ENCODE assay signal across 8 cellular contexts in the genomic region with DNA sequence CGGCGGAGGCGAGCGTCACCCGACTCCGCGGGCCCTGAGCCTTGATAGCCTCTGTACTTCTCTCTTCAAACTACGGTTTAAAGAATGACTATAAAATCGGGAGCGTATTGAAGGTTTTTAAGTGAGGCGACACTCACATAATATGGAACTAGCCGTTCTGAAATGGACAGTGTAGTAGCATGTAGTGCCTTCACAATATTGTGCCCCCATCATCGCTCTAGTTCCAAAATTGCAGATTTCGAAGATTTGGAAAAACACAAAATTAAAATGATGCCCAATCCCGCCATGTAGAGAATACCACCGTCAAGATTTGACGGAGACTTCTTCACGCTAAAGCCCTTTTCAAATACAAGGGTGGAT. TPM values are rescaled to one million over a fixed set of nuclear protein-coding genes. Genes with fewer than 3 reads are reported as not detected.
A peak's percentile ranks its signal among the peaks of the same experiment; 100 is the strongest.
DNase-seq lines count a peak whose midpoint lies in the region; ATAC-seq, FAIRE-seq and TF ChIP-seq lines count a peak whose summit lies in the region.

No MANE protein-coding gene starts in this region.

- intact Hi-C loops in PC-9 (cut with micrococcal nuclease; ENCODE audit: unreplicated experiment): no loop called here

- H3K4me1 ChIP-seq in PC-9 (replicated peaks; ENCODE audit: insufficient read depth): peaks cover 16% of the 10 kb centered on the region

- BruUV-seq in PC-9 (replicated peaks; lab: Mats Ljungman, UMichigan): no TSS peak

- H3K9me2 ChIP-seq in PC-9 (ENCODE audit: insufficient read depth): no peaks in the 10 kb centered on the region

- CTCF ChIA-PET in PC-9 (lab: Charles Lee): no interaction called here

- H3K4me2 ChIP-seq in PC-9: peak overlapping the region; percentile 86

- peak overlapping the region; percentile 97 for H3K27ac Mint-ChIP-seq in progenitor cell of endocrine pancreas

- peak overlapping the region; percentile 98 for H3K4me3 Mint-ChIP-seq in progenitor cell of endocrine pancreas (ENCODE audit: low read depth)

- H3K4me3 ChIP-seq in GM12865 (ENCODE audit: low read depth, low read length): peak overlapping the region; percentile 30
- H3K4me3 ChIP-seq in PC-9: peak overlapping the region; percentile 95; the same call in 1 of the 2 replicates
- peak overlapping the region; percentile 97 for H3K4me3 ChIP-seq in epithelial cell of proximal tubule (ENCODE audit: low read depth, low read length)

- peaks cover 10% of the 10 kb centered on the region for H3K27me3 ChIP-seq in PC-9 (ENCODE audit: insufficient read depth, low read depth)

- no peak for DNase-seq in GM12865 (ENCODE audit: low read depth)
- DNase-seq in PC-9: no peak
- no peak for DNase-seq in epithelial cell of proximal tubule (ENCODE audit: low read depth)
- no peak for DNase-seq in progenitor cell of endocrine pancreas (ENCODE audit: low spot score, unreplicated experiment)
- no peak for DNase-seq in AG20443 (ENCODE audit: low spot score)
- no peak for DNase-seq in SW480 (ENCODE audit: low spot score)
- no peak for DNase-seq in GM19239 (ENCODE audit: insufficient read length, low spot score)

- POLR2A ChIA-PET in PC-9 (lab: Charles Lee; ENCODE audit: unreplicated experiment): interaction anchor here (0.6 kb wide), 2 partner anchors 958 to 1666 kb away, joined by 3 to 6 read pairs; no protein-coding TSS in a partner anchor

- TF ChIP-seq CTCF in GM12865 (IDR thresholded peaks at IDR 0.05; ENCODE audit: insufficient read depth, low read depth, low read length, missing control alignments): no peak
- TF ChIP-seq CTCF in PC-9 (conservative IDR thresholded peaks at IDR 0.05): no peak
- TF ChIP-seq CTCF in epithelial cell of proximal tubule (conservative IDR thresholded peaks at IDR 0.05; ENCODE audit: low read depth, low read length): no peak
- no peak for TF ChIP-seq CTCF in progenitor cell of endocrine pancreas (IDR thresholded peaks at IDR 0.05; ENCODE audit: unreplicated experiment)

- no peaks in the 10 kb centered on the region for H3K9me3 Mint-ChIP-seq in progenitor cell of endocrine pancreas (ENCODE audit: low read depth)

- peaks cover 5% of the 10 kb centered on the region for H3K36me3 Mint-ChIP-seq in progenitor cell of endocrine pancreas (ENCODE audit: insufficient read depth)

- H3K27me3 Mint-ChIP-seq in progenitor cell of endocrine pancreas: peaks cover 31% of the 10 kb centered on the region

- no peaks in the 10 kb centered on the region for H4K20me1 ChIP-seq in PC-9 (ENCODE audit: insufficient read depth)

- no peak for ATAC-seq in GM18519 (IDR thresholded peaks at IDR 0.05; ENCODE audit: low FRiP score, unreplicated experiment)

- H3F3A ChIP-seq in PC-9 (ENCODE audit: insufficient read depth, low read depth): no peaks in the 10 kb centered on the region

- H3K79me2 ChIP-seq in PC-9 (ENCODE audit: low read depth): peaks cover 28% of the 10 kb centered on the region

- no peak overlapping the region for H3K27ac ChIP-seq in PC-9

- H3K9me3 ChIP-seq in PC-9 (ENCODE audit: insufficient read depth, low read depth): no peaks in the 10 kb centered on the region

- peak overlapping the region; percentile 96 for H2AFZ ChIP-seq in PC-9

- H3K4me1 Mint-ChIP-seq in progenitor cell of endocrine pancreas (ENCODE audit: low read depth): peaks cover 17% of the 10 kb centered on the region

- peaks cover 15% of the 10 kb centered on the region for H3K36me3 ChIP-seq in PC-9 (ENCODE audit: low read depth)

- no peak for FAIRE-seq in GM19239 (lab: Jason Lieb, UNC)

RNA-seq across cellular contexts. Expression of a gene that starts 0.3 kb away (rescaled TPM):
- total RNA-seq in PC-9 (2021): 23.9 and 25.3 TPM in 2 replicates
- 12.9 and 13.5 TPM in 2 replicates for total RNA-seq in epithelial cell of proximal tubule
- total RNA-seq in progenitor cell of endocrine pancreas: 30.5 and 33.3 TPM in 2 replicates

Comparison
In these comparisons a context has a peak if more than half of its experiments do, and no peak if none do; other contexts are left out.
1. H3K4me3 ChIP-seq: peak in every context shown above with its lines; median percentile 97 in epithelial cell of proximal tubule; 95 in PC-9; 30 in GM12865.